In genomic region chr14:49633650-49634546, GRCh38 we compare ENCODE assay signal across 1 cellular context.
A peak's percentile ranks its signal among the peaks of the same experiment; 100 is the strongest.
TF ChIP-seq lines count a peak whose summit lies in the region.

No MANE protein-coding gene starts in this region.

TF ChIP-seq in HepG2, 621 proteins besides CTCF, POLR2A, EP300 and RAD21 (continued from another document and continues in another):
- TF ChIP-seq BRF2 (CRISPR knock-in tag; IDR thresholded peaks at IDR 0.05) (peak; percentile 70), ZNF792 (CRISPR knock-in tag; IDR thresholded peaks at IDR 0.05) (peak; percentile 49; the same call in 1 of the 2 replicates), ZNF350 (CRISPR knock-in tag; IDR thresholded peaks at IDR 0.05; ENCODE audit: borderline replicate concordance, low read depth) (no peak; the same call in 1 of the 2 replicates), JUN (CRISPR knock-in tag; IDR thresholded peaks at IDR 0.05) (peak; percentile 42; the same call in 1 of the 2 replicates), ISL2 (CRISPR knock-in tag; IDR thresholded peaks at IDR 0.05) (0 out of 2 replicates have a peak, but pooled peaks have one; percentile 35), PAWR (CRISPR knock-in tag; IDR thresholded peaks at IDR 0.05; ENCODE audit: borderline replicate concordance) (no peak), BORCS8-MEF2B (CRISPR knock-in tag; IDR thresholded peaks at IDR 0.05) (peak; percentile 48; the same call in 1 of the 2 replicates), ZNF143 (CRISPR knock-in tag; IDR thresholded peaks at IDR 0.05) (peak; percentile 87), MZF1 (CRISPR knock-in tag; IDR thresholded peaks at IDR 0.05; ENCODE audit: borderline replicate concordance) (no peak; the same call in 1 of the 2 replicates), ATF5 (CRISPR knock-in tag; IDR thresholded peaks at IDR 0.05; ENCODE audit: low read depth) (no peak), RNF219 (CRISPR knock-in tag; IDR thresholded peaks at IDR 0.05) (peak; percentile 94; the same call in 1 of the 2 replicates), DBP (CRISPR knock-in tag; IDR thresholded peaks at IDR 0.05; ENCODE audit: not compliant biosample characterization) (no peak), ZSCAN22 (CRISPR knock-in tag; IDR thresholded peaks at IDR 0.05) (peak; percentile 52; the same call in 1 of the 2 replicates), ARHGAP35 (CRISPR knock-in tag; IDR thresholded peaks at IDR 0.05; ENCODE audit: borderline replicate concordance) (no peak), IRF1 (CRISPR knock-in tag; IDR thresholded peaks at IDR 0.05; ENCODE audit: low read depth) (no peak), ZNF670 (CRISPR knock-in tag; IDR thresholded peaks at IDR 0.05; ENCODE audit: borderline replicate concordance) (peak; percentile 24; the same call in 1 of the 2 replicates), PITX1 (CRISPR knock-in tag; IDR thresholded peaks at IDR 0.05) (peak; percentile 88; the same call in 1 of the 2 replicates), DDIT3 (CRISPR knock-in tag; IDR thresholded peaks at IDR 0.05) (no peak), ZFY (CRISPR knock-in tag; IDR thresholded peaks at IDR 0.05) (peak; percentile 90), HOXA9 (CRISPR knock-in tag; IDR thresholded peaks at IDR 0.05; ENCODE audit: borderline replicate concordance) (peak; percentile 79), CEBPB (IDR thresholded peaks at IDR 0.05; ENCODE audit: borderline replicate concordance, low read depth, low read length) (no peak), ZBTB39 (CRISPR knock-in tag; IDR thresholded peaks at IDR 0.05) (no peak; the same call in 1 of the 2 replicates), SMARCC2 (IDR thresholded peaks at IDR 0.05) (no peak), REL (CRISPR knock-in tag; conservative IDR thresholded peaks at IDR 0.05) (peak; percentile 91), SYNCRIP (IDR thresholded peaks at IDR 0.05; ENCODE audit: insufficient read depth, low read depth, low read length) (no peak), ZNF3 (CRISPR knock-in tag; IDR thresholded peaks at IDR 0.05) (no peak), FOXA1 (IDR thresholded peaks at IDR 0.05) (no peak), FOXA1 (CRISPR knock-in tag; IDR thresholded peaks at IDR 0.05) (peak; percentile 23; the same call in 1 of the 2 replicates), NCOA1 (CRISPR knock-in tag; IDR thresholded peaks at IDR 0.05) (no peak), MAFG (CRISPR knock-in tag; IDR thresholded peaks at IDR 0.05) (no peak), ZNF335 (CRISPR knock-in tag; IDR thresholded peaks at IDR 0.05) (peak; percentile 91), TERF1 (CRISPR knock-in tag; IDR thresholded peaks at IDR 0.05) (no peak; the same call in 1 of the 2 replicates), FIP1L1 (IDR thresholded peaks at IDR 0.05; ENCODE audit: borderline replicate concordance, insufficient read depth, low read depth, low read length) (no peak), ZNF615 (CRISPR knock-in tag; IDR thresholded peaks at IDR 0.05; ENCODE audit: borderline replicate concordance) (no peak; the same call in 1 of the 2 replicates), ZNF230 (CRISPR knock-in tag; IDR thresholded peaks at IDR 0.05) (peak; percentile 73; the same call in 1 of the 2 replicates), ZNF878 (CRISPR knock-in tag; IDR thresholded peaks at IDR 0.05) (0 out of 2 replicates have a peak, but pooled peaks have one; percentile 14), NKX3-1 (CRISPR knock-in tag; IDR thresholded peaks at IDR 0.05) (no peak), FOXJ3 (CRISPR knock-in tag; IDR thresholded peaks at IDR 0.05; ENCODE audit: borderline replicate concordance) (no peak; the same call in 1 of the 2 replicates), SMARCE1 (IDR thresholded peaks at IDR 0.05; ENCODE audit: borderline replicate concordance) (no peak), ZKSCAN5 (CRISPR knock-in tag; IDR thresholded peaks at IDR 0.05) (peak; percentile 58; the same call in 1 of the 2 replicates), GPN1 (CRISPR knock-in tag; IDR thresholded peaks at IDR 0.05; ENCODE audit: borderline replicate concordance) (no peak), FOSL1 (CRISPR knock-in tag; IDR thresholded peaks at IDR 0.05; ENCODE audit: borderline replicate concordance) (no peak), TCF7 (IDR thresholded peaks at IDR 0.05; ENCODE audit: low read depth) (no peak), ZNF713 (CRISPR knock-in tag; IDR thresholded peaks at IDR 0.05) (no peak; the same call in 1 of the 2 replicates), ONECUT2 (CRISPR knock-in tag; IDR thresholded peaks at IDR 0.05) (no peak), MEIS1 (CRISPR knock-in tag; IDR thresholded peaks at IDR 0.05; ENCODE audit: borderline replicate concordance) (peak; percentile 35; the same call in 1 of the 2 replicates), ZKSCAN1 (IDR thresholded peaks at IDR 0.05; ENCODE audit: low read length) (no peak), MXD4 (CRISPR knock-in tag; IDR thresholded peaks at IDR 0.05) (peak; percentile 30; the same call in 1 of the 2 replicates), PHF5A (CRISPR knock-in tag; IDR thresholded peaks at IDR 0.05; ENCODE audit: low read depth, unreplicated experiment) (peak; percentile 63), MED1 (CRISPR knock-in tag; IDR thresholded peaks at IDR 0.05) (peak; percentile 80), THRA (CRISPR knock-in tag; IDR thresholded peaks at IDR 0.05; ENCODE audit: borderline replicate concordance) (peak; percentile 56; the same call in 1 of the 2 replicates), HOMEZ (CRISPR knock-in tag; IDR thresholded peaks at IDR 0.05; ENCODE audit: low read depth) (no peak), ZSCAN21 (CRISPR knock-in tag; IDR thresholded peaks at IDR 0.05; ENCODE audit: borderline replicate concordance) (peak; percentile 92), ZBTB1 (CRISPR knock-in tag; IDR thresholded peaks at IDR 0.05; ENCODE audit: borderline replicate concordance) (no peak), SNRNP70 (IDR thresholded peaks at IDR 0.05; ENCODE audit: low read depth, low read length) (no peak), ZSCAN12 (CRISPR knock-in tag; IDR thresholded peaks at IDR 0.05) (no peak; the same call in 1 of the 2 replicates), ZNF382 (CRISPR knock-in tag; IDR thresholded peaks at IDR 0.05; ENCODE audit: borderline replicate concordance) (no peak), ZFP36L2 (CRISPR knock-in tag; IDR thresholded peaks at IDR 0.05) (no peak), ZNF552 (CRISPR knock-in tag; IDR thresholded peaks at IDR 0.05; ENCODE audit: borderline replicate concordance) (no peak; the same call in 1 of the 2 replicates), GABPA (IDR thresholded peaks at IDR 0.05; ENCODE audit: low read depth, low read length) (peak; percentile 90), GABPA (CRISPR knock-in tag; IDR thresholded peaks at IDR 0.05; ENCODE audit: low read depth) (peak; percentile 88), POLR2AphosphoS2 (IDR thresholded peaks at IDR 0.05; ENCODE audit: low read depth, low read length) (no peak), ZNF749 (CRISPR knock-in tag; IDR thresholded peaks at IDR 0.05; ENCODE audit: borderline replicate concordance) (peak; percentile 67), HDAC2 (CRISPR knock-in tag; IDR thresholded peaks at IDR 0.05) (peak; percentile 48; the same call in 1 of the 2 replicates), AGO1 (IDR thresholded peaks at IDR 0.05; ENCODE audit: low read depth, low read length, poor library complexity, severe bottlenecking) (peak; percentile 75), NCOR1 (IDR thresholded peaks at IDR 0.05; ENCODE audit: borderline replicate concordance, low read length) (no peak), ELF3 (CRISPR knock-in tag; IDR thresholded peaks at IDR 0.05) (no peak), ZBTB7B (CRISPR knock-in tag; IDR thresholded peaks at IDR 0.05) (peak; percentile 88)
